Comparison of ENCODE assay signal across 20 cellular contexts in genomic region chr10:93397020-93397419, GRCh38.
DNase-seq lines count a peak whose midpoint lies in the region; ATAC-seq and FAIRE-seq lines count a peak whose summit lies in the region.
"Had no signal": no experiment of that assay in that cellular context is flagged by ENCODE, and none has a peak within 500 bp of the region (broad histone marks: within the 10 kb centered on the region; RNA-seq: fewer than 3 reads in every experiment).

No MANE protein-coding gene starts in this region.

- no peak overlapping the region for H3K4me3 ChIP-seq in small intestine (ENCODE audit: low read depth in 1 of 2, low read length in 2 of 2)
- H3K4me3 ChIP-seq: BLaER1, GM12878, Peyer's patch had no signal

- WGBS in small intestine, 3 donors: 64 to 74% (median 72%) methylated on average over 6 of the region's 6 CpGs

- POLR2A ChIA-PET in activated CD4-positive, alpha-beta memory T cell treated with anti-CD3 and anti-CD28 coated beads, Interleukin-2, amount 10 ng/mL, durations not matched to agents 7 days and 5 days (lab: Charles Lee): no interaction called here

- H3K4me1 Mint-ChIP-seq in activated CD4-positive, alpha-beta memory T cell treated with anti-CD3 and anti-CD28 coated beads, Interleukin-2, amount 10 ng/mL, durations not matched to agents 7 days and 5 days: peaks cover 15% of the 10 kb centered on the region

- DNase-seq in iris pigment epithelial cell (ENCODE audit: low read depth): peak; percentile 52
- no peak for DNase-seq in small intestine
- DNase-seq in activated CD8-positive, alpha-beta memory T cell treated with anti-CD3 and anti-CD28 coated beads, Interleukin-2, amount 50 U/mL, for 4 hours: no peak
- no peak for DNase-seq in activated CD4-positive, alpha-beta memory T cell treated with anti-CD3 and anti-CD28 coated beads, Interleukin-2, amount 10 ng/mL, durations not matched to agents 7 days and 5 days
- no peak for DNase-seq in 8988T
- DNase-seq: CD8-positive, alpha-beta T cell; DMS79; KG1; NCI-H1436 treated with DMSO at 0.1 percent for 48 hours; NCI-H2081; NCI-H524; Peyer's patch; Right ventricle myocardium superior had no signal

- no peak overlapping the region for H3K27ac Mint-ChIP-seq in activated CD4-positive, alpha-beta memory T cell treated with anti-CD3 and anti-CD28 coated beads, Interleukin-2, amount 10 ng/mL, durations not matched to agents 7 days and 5 days
- H3K27ac Mint-ChIP-seq: CD8-positive, alpha-beta T cell had no signal

- no peaks in the 10 kb centered on the region for H3K4me1 ChIP-seq in small intestine (ENCODE audit: control insufficient read depth in 2 of 2, insufficient read depth in 1 of 2, low read depth in 1 of 2, low read length in 1 of 2)
- H3K4me1 ChIP-seq: BLaER1, Peyer's patch had no signal

- H3K36me3 Mint-ChIP-seq in activated CD4-positive, alpha-beta memory T cell treated with anti-CD3 and anti-CD28 coated beads, Interleukin-2, amount 10 ng/mL, durations not matched to agents 7 days and 5 days (ENCODE audit: low read depth): no peaks in the 10 kb centered on the region
- H3K36me3 Mint-ChIP-seq: CD8-positive, alpha-beta T cell had no signal

- H3K4me3 Mint-ChIP-seq in activated CD4-positive, alpha-beta memory T cell treated with anti-CD3 and anti-CD28 coated beads, Interleukin-2, amount 10 ng/mL, durations not matched to agents 7 days and 5 days: no peak overlapping the region
- H3K4me3 Mint-ChIP-seq: CD8-positive, alpha-beta T cell had no signal

- no peaks in the 10 kb centered on the region for H3K27me3 ChIP-seq in small intestine (ENCODE audit: control insufficient read depth in 2 of 2, insufficient read depth in 2 of 2, low read length in 2 of 2)
- H3K27me3 ChIP-seq: BLaER1, Peyer's patch had no signal

- H3K9me3 ChIP-seq in small intestine (ENCODE audit: control insufficient read depth, low read depth): no peaks in the 10 kb centered on the region
- H3K9me3 ChIP-seq: BLaER1, Peyer's patch had no signal

- no peak overlapping the region for H3K27ac ChIP-seq in small intestine (ENCODE audit: low read depth in 1 of 2, low read length in 1 of 2)
- H3K27ac ChIP-seq: BLaER1 had no signal

- CTCF ChIA-PET in activated CD4-positive, alpha-beta memory T cell treated with anti-CD3 and anti-CD28 coated beads, Interleukin-2, amount 10 ng/mL, durations not matched to agents 7 days and 5 days (lab: Charles Lee): interaction anchor here (2.3 kb wide), 1 partner anchor 17 kb away, joined by 5 read pairs; no protein-coding TSS in a partner anchor

- peak; percentile 67 for FAIRE-seq in G401.6 (lab: Jason Lieb, UNC)
- peak; percentile 18 for FAIRE-seq in colon (lab: Jason Lieb, UNC)
- FAIRE-seq in small intestine (lab: Jason Lieb, UNC): peak; percentile 15
- FAIRE-seq: GM12878, GM18507, H1 had no signal

- no peaks in the 10 kb centered on the region for H3K9me3 Mint-ChIP-seq in activated CD4-positive, alpha-beta memory T cell treated with anti-CD3 and anti-CD28 coated beads, Interleukin-2, amount 10 ng/mL, durations not matched to agents 7 days and 5 days
- H3K9me3 Mint-ChIP-seq: CD8-positive, alpha-beta T cell had no signal

- H3K36me3 ChIP-seq in small intestine (ENCODE audit: control insufficient read depth in 2 of 2, insufficient read depth in 2 of 2, low read length in 2 of 2): peaks cover 0 to 2% of the 10 kb centered on the region in 2 donors
- H3K36me3 ChIP-seq: BLaER1 had no signal

- no peaks in the 10 kb centered on the region for H3K27me3 Mint-ChIP-seq in activated CD4-positive, alpha-beta memory T cell treated with anti-CD3 and anti-CD28 coated beads, Interleukin-2, amount 10 ng/mL, durations not matched to agents 7 days and 5 days

- no peak for ATAC-seq in GM18498 (IDR thresholded peaks at IDR 0.05; ENCODE audit: unreplicated experiment)
- ATAC-seq: CD8-positive, alpha-beta T cell; GM12878 had no signal
